ENCODE assay signal across 2 cellular contexts in the genomic region with DNA sequence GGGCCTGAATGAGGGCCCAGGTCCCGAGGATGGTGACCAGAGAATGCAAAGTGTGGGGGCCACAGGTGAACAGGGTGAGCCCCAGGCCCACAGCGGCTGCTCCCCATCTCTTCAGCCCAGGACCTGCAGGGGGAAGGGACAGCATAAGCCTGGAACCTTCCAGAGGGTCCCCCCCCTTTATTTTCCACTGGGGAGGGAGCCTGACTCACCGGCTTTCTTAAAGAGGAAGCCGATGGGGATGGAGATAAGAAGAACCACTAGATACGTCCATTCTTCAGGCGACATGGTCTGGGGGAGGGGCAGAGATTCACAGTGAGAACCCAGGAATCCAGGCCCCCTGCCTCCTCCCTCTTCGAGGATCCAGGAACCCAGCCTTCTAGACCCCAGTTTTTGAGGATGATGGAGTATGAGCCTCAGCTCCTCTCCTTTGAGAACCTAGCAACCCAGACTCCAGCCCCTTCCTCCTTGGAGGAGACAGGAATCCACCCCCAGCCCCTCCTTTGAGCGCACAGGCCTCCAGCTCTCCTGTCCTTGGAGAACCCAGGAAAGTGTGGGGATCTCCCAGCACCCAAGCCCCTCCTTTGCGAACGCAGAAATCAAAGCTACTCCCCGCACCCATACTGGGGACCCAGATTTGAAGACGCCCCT.
TF ChIP-seq lines count a peak whose summit lies in the region.

No MANE protein-coding gene starts in this region.

TF ChIP-seq in HCT116, 20 proteins besides CTCF, POLR2A, EP300 and RAD21 (continued from another document):
- TF ChIP-seq, protein P1, sequence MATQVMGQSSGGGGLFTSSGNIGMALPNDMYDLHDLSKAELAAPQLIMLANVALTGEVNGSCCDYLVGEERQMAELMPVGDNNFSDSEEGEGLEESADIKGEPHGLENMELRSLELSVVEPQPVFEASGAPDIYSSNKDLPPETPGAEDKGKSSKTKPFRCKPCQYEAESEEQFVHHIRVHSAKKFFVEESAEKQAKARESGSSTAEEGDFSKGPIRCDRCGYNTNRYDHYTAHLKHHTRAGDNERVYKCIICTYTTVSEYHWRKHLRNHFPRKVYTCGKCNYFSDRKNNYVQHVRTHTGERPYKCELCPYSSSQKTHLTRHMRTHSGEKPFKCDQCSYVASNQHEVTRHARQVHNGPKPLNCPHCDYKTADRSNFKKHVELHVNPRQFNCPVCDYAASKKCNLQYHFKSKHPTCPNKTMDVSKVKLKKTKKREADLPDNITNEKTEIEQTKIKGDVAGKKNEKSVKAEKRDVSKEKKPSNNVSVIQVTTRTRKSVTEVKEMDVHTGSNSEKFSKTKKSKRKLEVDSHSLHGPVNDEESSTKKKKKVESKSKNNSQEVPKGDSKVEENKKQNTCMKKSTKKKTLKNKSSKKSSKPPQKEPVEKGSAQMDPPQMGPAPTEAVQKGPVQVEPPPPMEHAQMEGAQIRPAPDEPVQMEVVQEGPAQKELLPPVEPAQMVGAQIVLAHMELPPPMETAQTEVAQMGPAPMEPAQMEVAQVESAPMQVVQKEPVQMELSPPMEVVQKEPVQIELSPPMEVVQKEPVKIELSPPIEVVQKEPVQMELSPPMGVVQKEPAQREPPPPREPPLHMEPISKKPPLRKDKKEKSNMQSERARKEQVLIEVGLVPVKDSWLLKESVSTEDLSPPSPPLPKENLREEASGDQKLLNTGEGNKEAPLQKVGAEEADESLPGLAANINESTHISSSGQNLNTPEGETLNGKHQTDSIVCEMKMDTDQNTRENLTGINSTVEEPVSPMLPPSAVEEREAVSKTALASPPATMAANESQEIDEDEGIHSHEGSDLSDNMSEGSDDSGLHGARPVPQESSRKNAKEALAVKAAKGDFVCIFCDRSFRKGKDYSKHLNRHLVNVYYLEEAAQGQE (IDR thresholded peaks at IDR 0.05; ENCODE audit: low read depth), result no peak
- TF ChIP-seq SP1 (IDR thresholded peaks at IDR 0.05; ENCODE audit: low read depth) (no peak), CEBPB (IDR thresholded peaks at IDR 0.05; ENCODE audit: low read depth) (no peak), EZH2phosphoT487 (IDR thresholded peaks at IDR 0.05; ENCODE audit: borderline replicate concordance) (no peak), SIN3A (IDR thresholded peaks at IDR 0.05; ENCODE audit: low read depth) (no peak), EZH2 (IDR thresholded peaks at IDR 0.05) (no peak), POLR2AphosphoS5 (IDR thresholded peaks at IDR 0.05; ENCODE audit: low read depth, low read length) (no peak), FOSL1 (IDR thresholded peaks at IDR 0.05; ENCODE audit: low read depth) (no peak), TCF7L2 (IDR thresholded peaks at IDR 0.05; ENCODE audit: borderline replicate concordance, extremely low read depth, insufficient read depth, insufficient read length) (no peak), SRF (IDR thresholded peaks at IDR 0.05; ENCODE audit: low read depth) (no peak), MAX (IDR thresholded peaks at IDR 0.05) (no peak), ZBTB33 (IDR thresholded peaks at IDR 0.05; ENCODE audit: extremely low read depth, insufficient replicate concordance, low read length) (no peak), YY1 (IDR thresholded peaks at IDR 0.05; ENCODE audit: extremely low read depth, insufficient replicate concordance, low read depth, low read length) (no peak), ZNF274 (IDR thresholded peaks at IDR 0.05; ENCODE audit: low read depth, low read length) (no peak), EGR1 (IDR thresholded peaks at IDR 0.05; ENCODE audit: low read depth) (no peak)
- TF ChIP-seq, protein P2, sequence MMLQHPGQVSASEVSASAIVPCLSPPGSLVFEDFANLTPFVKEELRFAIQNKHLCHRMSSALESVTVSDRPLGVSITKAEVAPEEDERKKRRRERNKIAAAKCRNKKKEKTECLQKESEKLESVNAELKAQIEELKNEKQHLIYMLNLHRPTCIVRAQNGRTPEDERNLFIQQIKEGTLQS (IDR thresholded peaks at IDR 0.05), result no peak

TF ChIP-seq in WTC11, 78 proteins besides CTCF, POLR2A, EP300 and RAD21 (continued from another document):
- TF ChIP-seq, protein P3, sequence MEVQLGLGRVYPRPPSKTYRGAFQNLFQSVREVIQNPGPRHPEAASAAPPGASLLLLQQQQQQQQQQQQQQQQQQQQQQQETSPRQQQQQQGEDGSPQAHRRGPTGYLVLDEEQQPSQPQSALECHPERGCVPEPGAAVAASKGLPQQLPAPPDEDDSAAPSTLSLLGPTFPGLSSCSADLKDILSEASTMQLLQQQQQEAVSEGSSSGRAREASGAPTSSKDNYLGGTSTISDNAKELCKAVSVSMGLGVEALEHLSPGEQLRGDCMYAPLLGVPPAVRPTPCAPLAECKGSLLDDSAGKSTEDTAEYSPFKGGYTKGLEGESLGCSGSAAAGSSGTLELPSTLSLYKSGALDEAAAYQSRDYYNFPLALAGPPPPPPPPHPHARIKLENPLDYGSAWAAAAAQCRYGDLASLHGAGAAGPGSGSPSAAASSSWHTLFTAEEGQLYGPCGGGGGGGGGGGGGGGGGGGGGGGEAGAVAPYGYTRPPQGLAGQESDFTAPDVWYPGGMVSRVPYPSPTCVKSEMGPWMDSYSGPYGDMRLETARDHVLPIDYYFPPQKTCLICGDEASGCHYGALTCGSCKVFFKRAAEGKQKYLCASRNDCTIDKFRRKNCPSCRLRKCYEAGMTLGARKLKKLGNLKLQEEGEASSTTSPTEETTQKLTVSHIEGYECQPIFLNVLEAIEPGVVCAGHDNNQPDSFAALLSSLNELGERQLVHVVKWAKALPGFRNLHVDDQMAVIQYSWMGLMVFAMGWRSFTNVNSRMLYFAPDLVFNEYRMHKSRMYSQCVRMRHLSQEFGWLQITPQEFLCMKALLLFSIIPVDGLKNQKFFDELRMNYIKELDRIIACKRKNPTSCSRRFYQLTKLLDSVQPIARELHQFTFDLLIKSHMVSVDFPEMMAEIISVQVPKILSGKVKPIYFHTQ (CRISPR knock-in tag; IDR thresholded peaks at IDR 0.05), result no peak
- TF ChIP-seq, protein P4, sequence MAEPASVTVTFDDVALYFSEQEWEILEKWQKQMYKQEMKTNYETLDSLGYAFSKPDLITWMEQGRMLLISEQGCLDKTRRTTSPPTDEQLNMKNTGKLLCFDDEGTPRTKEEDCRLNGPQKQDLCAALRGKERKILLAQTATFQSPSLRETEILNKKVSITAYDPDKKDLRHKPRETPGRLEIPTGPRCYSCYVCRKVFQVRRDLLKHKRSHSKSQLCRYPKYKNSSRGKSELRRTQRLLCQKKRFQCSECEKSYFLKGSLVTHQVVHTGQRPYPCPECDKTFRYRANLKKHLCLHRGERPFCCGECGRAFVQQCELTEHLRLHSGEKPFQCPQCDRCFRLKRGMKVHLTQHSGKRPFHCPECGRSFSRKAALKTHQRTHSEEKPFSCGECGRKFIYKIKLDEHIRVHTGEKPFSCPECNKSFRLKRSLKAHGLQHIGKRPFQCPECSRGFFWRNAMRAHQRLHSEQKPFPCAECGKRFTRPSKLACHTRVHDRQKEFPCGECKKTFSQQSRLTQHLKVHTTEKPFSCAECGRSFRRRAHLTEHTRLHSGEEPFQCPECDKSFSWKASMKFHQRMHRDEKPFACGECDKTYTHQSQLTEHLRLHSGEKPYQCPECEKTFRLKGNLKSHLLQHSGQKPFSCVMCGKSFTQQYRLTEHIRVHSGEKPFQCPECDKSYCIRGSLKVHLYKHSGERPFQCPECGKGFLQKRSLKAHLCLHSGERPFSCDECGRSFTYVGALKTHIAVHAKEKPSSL (CRISPR knock-in tag; conservative IDR thresholded peaks at IDR 0.05), result no peak
- no peak for TF ChIP-seq SMAD4 (CRISPR knock-in tag; IDR thresholded peaks at IDR 0.05)
- no peak for TF ChIP-seq ZNF396 (CRISPR knock-in tag; IDR thresholded peaks at IDR 0.05; ENCODE audit: borderline replicate concordance)
- no peak for TF ChIP-seq ESRRA (CRISPR knock-in tag; IDR thresholded peaks at IDR 0.05; ENCODE audit: borderline replicate concordance)
- TF ChIP-seq, protein P5, sequence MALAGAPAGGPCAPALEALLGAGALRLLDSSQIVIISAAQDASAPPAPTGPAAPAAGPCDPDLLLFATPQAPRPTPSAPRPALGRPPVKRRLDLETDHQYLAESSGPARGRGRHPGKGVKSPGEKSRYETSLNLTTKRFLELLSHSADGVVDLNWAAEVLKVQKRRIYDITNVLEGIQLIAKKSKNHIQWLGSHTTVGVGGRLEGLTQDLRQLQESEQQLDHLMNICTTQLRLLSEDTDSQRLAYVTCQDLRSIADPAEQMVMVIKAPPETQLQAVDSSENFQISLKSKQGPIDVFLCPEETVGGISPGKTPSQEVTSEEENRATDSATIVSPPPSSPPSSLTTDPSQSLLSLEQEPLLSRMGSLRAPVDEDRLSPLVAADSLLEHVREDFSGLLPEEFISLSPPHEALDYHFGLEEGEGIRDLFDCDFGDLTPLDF (CRISPR knock-in tag; IDR thresholded peaks at IDR 0.05), result no peak
TF ChIP-seq in WTC11: peak in this region for 0.
